8 cellular contexts compared by ENCODE assay signal in genomic region chr16:15502041-15502725, GRCh38.
DNase-seq lines count a peak whose midpoint lies in the region; ATAC-seq and TF ChIP-seq lines count a peak whose summit lies in the region.

No MANE protein-coding gene starts in this region.

- TF ChIP-seq EP300 in gastroesophageal sphincter (IDR thresholded peaks at IDR 0.05), result no peak

- H3K4me1 ChIP-seq in gastroesophageal sphincter, result peaks cover 0 to 32% (median 6%) of the 10 kb centered on the region in 3 donors
- H3K4me1 ChIP-seq in upper lobe of right lung, result peaks cover 7% of the 10 kb centered on the region

- no peak overlapping the region for H3K27ac ChIP-seq in gastroesophageal sphincter
- peak overlapping the region; percentile 24 for H3K27ac ChIP-seq in upper lobe of right lung
- no peak overlapping the region for H3K27ac ChIP-seq in WERI-Rb-1

- H3K36me3 ChIP-seq in gastroesophageal sphincter, result no peaks in the 10 kb centered on the region
- no peaks in the 10 kb centered on the region for H3K36me3 ChIP-seq in upper lobe of right lung
- H3K36me3 ChIP-seq in WERI-Rb-1, result no peaks in the 10 kb centered on the region

- H3K4me3 ChIP-seq in gastroesophageal sphincter (no peak overlapping the region), upper lobe of right lung (no peak overlapping the region), WERI-Rb-1 (ENCODE audit: low read depth, low read length) (no peak overlapping the region)

- H3K9me3 ChIP-seq in gastroesophageal sphincter, result no peaks in the 10 kb centered on the region
- no peaks in the 10 kb centered on the region for H3K9me3 ChIP-seq in upper lobe of right lung
- H3K9me3 ChIP-seq in WERI-Rb-1 (ENCODE audit: severe bottlenecking), result no peaks in the 10 kb centered on the region

- whole genome bisulfite sequencing in gastroesophageal sphincter (ENCODE audit: low coverage in 1 of 2), 2 donors, result 56 to 62% methylated on average over 12 to 21 of the region's 26 CpGs

- TF ChIP-seq CTCF in gastroesophageal sphincter (IDR thresholded peaks at IDR 0.05) (no peak), upper lobe of right lung (IDR thresholded peaks at IDR 0.05) (no peak), WERI-Rb-1 (IDR thresholded peaks at IDR 0.05; ENCODE audit: low read depth, low read length) (no peak)

- ATAC-seq in gastroesophageal sphincter (peak; percentile 49), upper lobe of right lung (no peak), GM19035 (IDR thresholded peaks at IDR 0.05; ENCODE audit: unreplicated experiment) (no peak)

- H3K27me3 ChIP-seq in gastroesophageal sphincter (no peaks in the 10 kb centered on the region), upper lobe of right lung (no peaks in the 10 kb centered on the region), WERI-Rb-1 (ENCODE audit: insufficient read depth, low read depth, severe bottlenecking) (no peaks in the 10 kb centered on the region)

- intact Hi-C loops in upper lobe of right lung (cut with DNase I), result no loop called here

- DNase-seq in SIG-M5 treated with dmso at 0.1 percent for 504 hours (lab: John Stamatoyannopoulos, UW; ENCODE audit: unreplicated experiment) (peak; percentile 9), SIG-M5 (lab: John Stamatoyannopoulos, UW) (no peak), SW 1271 (lab: John Stamatoyannopoulos, UW) (peak; percentile 68 to 86), upper lobe of right lung (no peak), WERI-Rb-1 (no peak)
- DNase-seq in activated CD4-positive, alpha-beta T cell treated with anti-CD3 and anti-CD28 coated beads, Interleukin-2, amount 50 U/mL, for 48 hours, result no peak

- TF ChIP-seq POLR2A in gastroesophageal sphincter (IDR thresholded peaks at IDR 0.05), result no peak

Comparison
In these comparisons a context has a peak if more than half of its experiments do, and no peak if none do; other contexts are left out.
1. DNase-seq: peak in SIG-M5 treated with dmso at 0.1 percent for 504 hours (single experiment) and SW 1271 (2 of 2); none in SIG-M5 (single experiment), upper lobe of right lung (single experiment), activated CD4-positive, alpha-beta T cell treated with anti-CD3 and anti-CD28 coated beads, Interleukin-2, amount 50 U/mL, for 48 hours (0 of 2) and WERI-Rb-1 (single experiment).